35 cellular contexts compared by ENCODE assay signal in the genomic region with DNA sequence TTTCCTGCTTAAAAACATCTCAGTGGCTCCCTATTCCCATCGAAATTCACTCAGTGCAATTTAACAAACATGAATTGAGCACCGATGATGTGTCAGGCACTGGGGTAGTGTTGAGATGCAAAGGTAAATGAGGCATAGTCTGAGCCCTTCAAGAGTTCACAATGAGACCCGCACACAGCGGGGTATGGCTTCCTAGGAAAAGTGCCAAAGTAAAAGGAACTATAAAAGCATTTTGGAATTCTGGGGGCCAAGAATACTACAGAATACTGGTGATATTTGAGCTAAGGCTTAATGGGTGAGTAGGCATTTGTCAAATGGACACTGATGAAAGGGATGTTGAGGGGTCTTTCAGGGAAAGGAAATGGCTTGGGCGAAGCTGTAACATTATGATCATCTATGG.
"Had no signal": no experiment of that assay in that cellular context is flagged by ENCODE, and none has a peak within 500 bp of the region (broad histone marks: within the 10 kb centered on the region; RNA-seq: fewer than 3 reads in every experiment).

No MANE protein-coding gene starts in this region.

- H3K27me3 Mint-ChIP-seq: activated B cell treated with CpG ODN at 0.5 μM for 24 hours; activated naive CD8-positive, alpha-beta T cell had no signal

- DNase-seq: activated B cell treated with CpG ODN at 0.5 μM for 24 hours; activated CD4-positive, alpha-beta T cell treated with anti-CD3 and anti-CD28 coated beads for 48 hours; activated CD4-positive, alpha-beta T cell treated with anti-CD3 and anti-CD28 coated beads, Interleukin-2, amount 50 U/mL, for 1 hour; activated CD4-positive, alpha-beta T cell treated with anti-CD3 and anti-CD28 coated beads, Interleukin-2, amount 50 U/mL, for 48 hours; activated CD8-positive, alpha-beta memory T cell treated with anti-CD3 and anti-CD28 coated beads for 24 hours; activated CD8-positive, alpha-beta memory T cell treated with anti-CD3 and anti-CD28 coated beads, Interleukin-2, amount 50 U/mL, for 4 hours; activated CD8-positive, alpha-beta T cell treated with anti-CD3 and anti-CD28 coated beads for 36 hours; activated effector memory CD4-positive, alpha-beta T cell treated with anti-CD3 and anti-CD28 coated beads, Interleukin-2, amount 50 U/mL, for 16 hours; activated naive CD4-positive, alpha-beta T cell treated with anti-CD3 and anti-CD28 coated beads for 36 hours; activated T-cell treated with anti-CD3 and anti-CD28 coated beads, Interleukin-2, amount 50 U/mL, for 1 hour; activated T-cell treated with anti-CD3 and anti-CD28 coated beads, Interleukin-2, amount 50 U/mL, for 48 hours; amniotic stem cell; anterior cingulate cortex; body of pancreas; caudate nucleus; cortex of kidney; effector CD8-positive, alpha-beta T cell; esophagus squamous epithelium; foreskin melanocyte; heart right ventricle; T-helper 1 cell; T-helper 17 cell; T1000; WERI-Rb-1 had no signal

- H3K27ac ChIP-seq: body of pancreas, epithelial cell of prostate, esophagus squamous epithelium, gastroesophageal sphincter, heart right ventricle, WERI-Rb-1 had no signal

- H3K9me3 Mint-ChIP-seq: activated B cell treated with CpG ODN at 0.5 μM for 24 hours; activated CD8-positive, alpha-beta T cell treated with anti-CD3 and anti-CD28 coated beads for 36 hours; activated naive CD4-positive, alpha-beta T cell treated with anti-CD3 and anti-CD28 coated beads for 36 hours; activated T-helper 1 cell treated with anti-CD3 and anti-CD28 coated beads, Interleukin-12 subunit alpha, Interleukin-12 subunit beta, Interleukin-2, Interleukin-4 antibody, amounts not matched to agents 30 ng/mL and 10 ng/mL and 1 ng/mL, durations not matched to agents 14 hours and 24 hours and 36 hours; activated T-helper 2 cell treated with anti-CD3 and anti-CD28 coated beads, Interferon-gamma antibody, Interleukin-2, Interleukin-4, amounts not matched to agents 10 μg/mL and 5 μg/mL and 100 μg/mL, durations not matched to agents 14 hours and 24 hours and 36 hours; T-helper 2 cell treated with Interferon-gamma antibody and Interleukin-4, amounts not matched to agents 5 μg/mL and 100 μg/mL, for 36 hours had no signal

- H3K27me3 ChIP-seq: body of pancreas had no signal

- H3K4me3 Mint-ChIP-seq: activated B cell treated with CpG ODN at 0.5 μM for 24 hours; activated CD8-positive, alpha-beta T cell treated with anti-CD3 and anti-CD28 coated beads for 36 hours; activated naive CD4-positive, alpha-beta T cell treated with anti-CD3 and anti-CD28 coated beads for 36 hours; activated naive CD8-positive, alpha-beta T cell; activated T-helper 1 cell treated with anti-CD3 and anti-CD28 coated beads, Interleukin-12 subunit alpha, Interleukin-12 subunit beta, Interleukin-2, Interleukin-4 antibody, amounts not matched to agents 30 ng/mL and 10 ng/mL and 1 ng/mL, durations not matched to agents 14 hours and 24 hours and 36 hours; T-helper 17 cell; T-helper 2 cell treated with Interferon-gamma antibody and Interleukin-4, amounts not matched to agents 5 μg/mL and 100 μg/mL, for 36 hours had no signal

- ATAC-seq: activated CD4-positive, CD25-positive, alpha-beta regulatory T cell treated with anti-CD3 and anti-CD28 coated beads, Interleukin-2, amount 50 U/mL, for 24 hours; activated CD8-positive, alpha-beta T cell treated with anti-CD3 and anti-CD28 coated beads for 36 hours; body of pancreas; gastroesophageal sphincter; heart right ventricle; T-helper 17 cell had no signal

- FAIRE-seq: astrocyte, colon, endometrium, endothelial cell of umbilical vein had no signal

- H3K9me3 ChIP-seq: body of pancreas, esophagus squamous epithelium, gastroesophageal sphincter, heart right ventricle had no signal

- H3K4me3 ChIP-seq: body of pancreas, esophagus squamous epithelium, gastroesophageal sphincter, heart right ventricle had no signal

- H3K36me3 ChIP-seq: esophagus squamous epithelium, gastroesophageal sphincter, heart right ventricle, WERI-Rb-1 had no signal

- H3K27ac Mint-ChIP-seq: activated B cell treated with CpG ODN at 0.5 μM for 24 hours; activated CD8-positive, alpha-beta T cell treated with anti-CD3 and anti-CD28 coated beads for 36 hours; activated naive CD4-positive, alpha-beta T cell treated with anti-CD3 and anti-CD28 coated beads for 36 hours; activated naive CD8-positive, alpha-beta T cell; activated T-helper 1 cell treated with anti-CD3 and anti-CD28 coated beads, Interleukin-12 subunit alpha, Interleukin-12 subunit beta, Interleukin-2, Interleukin-4 antibody, amounts not matched to agents 30 ng/mL and 10 ng/mL and 1 ng/mL, durations not matched to agents 14 hours and 24 hours and 36 hours; activated T-helper 2 cell treated with anti-CD3 and anti-CD28 coated beads, Interferon-gamma antibody, Interleukin-2, Interleukin-4, amounts not matched to agents 10 μg/mL and 5 μg/mL and 100 μg/mL, durations not matched to agents 14 hours and 24 hours and 36 hours; T-helper 17 cell; T-helper 2 cell treated with Interferon-gamma antibody and Interleukin-4, amounts not matched to agents 5 μg/mL and 100 μg/mL, for 36 hours had no signal

- H3K36me3 Mint-ChIP-seq: activated naive CD8-positive, alpha-beta T cell had no signal
